ENCODE assay signal across 9 cellular contexts in genomic region chr10:30413996-30414576, GRCh38. TPM values are rescaled to one million over a fixed set of nuclear protein-coding genes. Genes with fewer than 3 reads are reported as not detected.
DNase-seq lines count a peak whose midpoint lies in the region; ATAC-seq, FAIRE-seq and TF ChIP-seq lines count a peak whose summit lies in the region.
"Had no signal": no experiment of that assay in that cellular context is flagged by ENCODE, and none has a peak within 500 bp of the region (broad histone marks: within the 10 kb centered on the region; RNA-seq: fewer than 3 reads in every experiment).

No MANE protein-coding gene starts in this region.

- no peak for TF ChIP-seq POLR2A in Peyer's patch (IDR thresholded peaks at IDR 0.05)

- no peaks in the 10 kb centered on the region for H3K36me3 ChIP-seq in Peyer's patch

- H3K4me3 ChIP-seq in Peyer's patch: no peak overlapping the region

- no peaks in the 10 kb centered on the region for H3K27me3 ChIP-seq in Peyer's patch

- DNase-seq in NCI-H748 (lab: John Stamatoyannopoulos, UW; ENCODE audit: unreplicated experiment): peak; percentile 23
- no peak for DNase-seq in NCI-H748 treated with DMSO at 0.1 percent for 48 hours (lab: John Stamatoyannopoulos, UW)
- no peak for DNase-seq in Peyer's patch
- DNase-seq in myocyte (ENCODE audit: low read depth): peak; percentile 68
- DNase-seq: activated T-cell treated with anti-CD3 and anti-CD28 coated beads, Interleukin-2, amount 50 U/mL, for 72 hours had no signal

- TF ChIP-seq CTCF in Peyer's patch (IDR thresholded peaks at IDR 0.05): peak; percentile 69 to 97 (median 95)

- peaks cover 0 to 5% (median 0%) of the 10 kb centered on the region in 4 donors for H3K4me1 ChIP-seq in Peyer's patch

- H3K9me3 ChIP-seq in Peyer's patch: no peaks in the 10 kb centered on the region

- no peak overlapping the region for H3K27ac ChIP-seq in Peyer's patch

- peak; percentile 61 for FAIRE-seq in endometrium (lab: Jason Lieb, UNC)

- ATAC-seq in HG02623 (IDR thresholded peaks at IDR 0.05; ENCODE audit: unreplicated experiment) (peak; percentile 46), GM19023 (IDR thresholded peaks at IDR 0.05; ENCODE audit: unreplicated experiment) (no peak), HG03196 (IDR thresholded peaks at IDR 0.05; ENCODE audit: unreplicated experiment) (no peak)

RNA-seq across cellular contexts. Expression of gene MAP3K8, which starts 19.9 kb away (rescaled TPM):
- total RNA-seq in Peyer's patch: 10 to 100 TPM in 3 of 4 donors, 1 to 10 TPM in 1; 3.5 to 19.0 (median 11.5) TPM
- 2.9 and 7.2 TPM in 2 replicates for total RNA-seq in myocyte
- polyA plus RNA-seq in myocyte (2012): 1.5 TPM

Comparison
In these comparisons a context has a peak if more than half of its experiments do, and no peak if none do; other contexts are left out.
1. DNase-seq: peak in NCI-H748 (single experiment) and myocyte (single experiment); none in NCI-H748 treated with DMSO at 0.1 percent for 48 hours (single experiment) and Peyer's patch (0 of 3).